2 cellular contexts compared by ENCODE assay signal in genomic region chr16:67249762-67250327, GRCh38.
TF ChIP-seq lines count a peak whose summit lies in the region.

No MANE protein-coding gene starts in this region.

TF ChIP-seq in IMR-90, 13 proteins besides CTCF, POLR2A, EP300 and RAD21:
- TF ChIP-seq ELK1 (IDR thresholded peaks at IDR 0.05; ENCODE audit: borderline replicate concordance, low read depth, low read length): no peak
- no peak for TF ChIP-seq RFX5 (IDR thresholded peaks at IDR 0.05; ENCODE audit: low read depth, low read length)
- no peak for TF ChIP-seq MXI1 (IDR thresholded peaks at IDR 0.05; ENCODE audit: borderline replicate concordance, low read depth, low read length)
- no peak for TF ChIP-seq CHD1 (IDR thresholded peaks at IDR 0.05; ENCODE audit: low read depth, low read length)
- no peak for TF ChIP-seq SMC3 (IDR thresholded peaks at IDR 0.05; ENCODE audit: low read depth, low read length)
- TF ChIP-seq MAFK (IDR thresholded peaks at IDR 0.05; ENCODE audit: low read depth, low read length): no peak
- TF ChIP-seq FOS (IDR thresholded peaks at IDR 0.05; ENCODE audit: low read depth, low read length): no peak
- TF ChIP-seq NFE2L2 (IDR thresholded peaks at IDR 0.05; ENCODE audit: low read depth, low read length): no peak
- TF ChIP-seq USF2 (IDR thresholded peaks at IDR 0.05; ENCODE audit: low read depth, low read length): no peak
- TF ChIP-seq RCOR1 (IDR thresholded peaks at IDR 0.05; ENCODE audit: insufficient replicate concordance, low read length): no peak
- TF ChIP-seq MAZ (IDR thresholded peaks at IDR 0.05; ENCODE audit: borderline replicate concordance, low read depth, low read length): no peak
- TF ChIP-seq BHLHE40 (IDR thresholded peaks at IDR 0.05; ENCODE audit: low read depth, low read length): no peak
- TF ChIP-seq CEBPB (IDR thresholded peaks at IDR 0.05; ENCODE audit: low read depth, low read length): no peak

TF ChIP-seq in K562, 482 proteins besides CTCF, POLR2A, EP300 and RAD21:
- no peak for TF ChIP-seq ZNF253 (CRISPR knock-in tag; conservative IDR thresholded peaks at IDR 0.05)
- TF ChIP-seq SP1 (CRISPR knock-in tag; IDR thresholded peaks at IDR 0.05): peak; percentile 29; the same call in 1 of the 2 replicates
- TF ChIP-seq CREB3 (tag; conservative IDR thresholded peaks at IDR 0.05; ENCODE audit: low read depth): no peak
- peak; percentile 70 for TF ChIP-seq ZNF263 (CRISPR knock-in tag; IDR thresholded peaks at IDR 0.05; ENCODE audit: borderline replicate concordance)
- TF ChIP-seq ZBTB7A (IDR thresholded peaks at IDR 0.05; ENCODE audit: borderline replicate concordance, control insufficient read depth, low read depth, low read length): 0 out of 2 replicates have a peak, but pooled peaks have one; percentile 21
- peak; percentile 10; the same call in 1 of the 2 replicates for TF ChIP-seq ZFX (CRISPR knock-in tag; IDR thresholded peaks at IDR 0.05)
